In the genomic region with DNA sequence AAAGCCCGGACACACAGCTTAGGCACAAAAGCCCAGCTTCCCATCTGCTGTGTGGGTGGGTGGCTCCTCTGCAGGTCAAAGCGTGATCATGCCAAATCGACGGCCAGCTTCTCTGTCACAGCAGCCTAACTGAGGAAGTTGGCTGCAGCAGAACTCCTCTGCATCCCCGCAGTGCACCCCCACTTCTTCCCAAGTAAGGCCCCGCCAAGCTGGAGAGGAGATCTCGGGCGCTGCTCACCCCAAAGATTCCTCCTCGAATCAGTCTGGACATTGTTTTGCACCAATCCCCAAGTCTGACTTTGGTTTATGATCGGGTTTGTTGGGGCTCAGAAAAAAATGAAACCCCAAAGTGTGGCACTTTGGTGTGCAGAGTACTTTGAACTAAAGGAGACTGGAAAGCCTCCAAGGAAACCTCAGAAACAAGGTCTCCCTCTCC, we compare ENCODE assay signal across 13 cellular contexts. TPM values are rescaled to one million over a fixed set of nuclear protein-coding genes. Genes with fewer than 3 reads are reported as not detected.
A peak's percentile ranks its signal among the peaks of the same experiment; 100 is the strongest.
DNase-seq lines count a peak whose midpoint lies in the region; ATAC-seq and TF ChIP-seq lines count a peak whose summit lies in the region.
"Had no signal": no experiment of that assay in that cellular context is flagged by ENCODE, and none has a peak within 500 bp of the region (broad histone marks: within the 10 kb centered on the region; RNA-seq: fewer than 3 reads in every experiment).

No MANE protein-coding gene starts in this region.

- no peaks in the 10 kb centered on the region for H3K9me3 Mint-ChIP-seq in activated naive CD8-positive, alpha-beta T cell treated with anti-CD3 and anti-CD28 coated beads, Interleukin-2, amount 50 U/mL, for 24 hours
- no peaks in the 10 kb centered on the region for H3K9me3 Mint-ChIP-seq in stimulated activated memory B cell treated with anti-CD40 and anti-IgM and Interleukin-4, amounts not matched to agents 10 μg/mL and 1 μg/mL and 100 μg/mL, for 72 hours
- H3K9me3 Mint-ChIP-seq: endodermal cell, H9 had no signal

- H3K27ac Mint-ChIP-seq in activated naive CD8-positive, alpha-beta T cell treated with anti-CD3 and anti-CD28 coated beads, Interleukin-2, amount 50 U/mL, for 24 hours, result peak overlapping the region; percentile 49
- H3K27ac Mint-ChIP-seq in stimulated activated memory B cell treated with anti-CD40 and anti-IgM and Interleukin-4, amounts not matched to agents 10 μg/mL and 1 μg/mL and 100 μg/mL, for 72 hours, result peak overlapping the region; percentile 70
- H3K27ac Mint-ChIP-seq: endodermal cell had no signal

- peak; percentile 43 for DNase-seq in activated CD4-positive, alpha-beta T cell treated with anti-CD3 and anti-CD28 coated beads for 48 hours
- no peak for DNase-seq in activated CD4-positive, alpha-beta T cell treated with anti-CD3 and anti-CD28 coated beads for 1 hour
- DNase-seq in OCI-M1 (lab: John Stamatoyannopoulos, UW) (peak; percentile 46), vagina (ENCODE audit: extremely low spot score in 2 of 2) (no peak)
- peak; percentile 37 for DNase-seq in activated naive CD8-positive, alpha-beta T cell treated with anti-CD3 and anti-CD28 coated beads, Interleukin-2, amount 50 U/mL, for 24 hours
- DNase-seq: endodermal cell, H9, uterus had no signal

- H3K36me3 ChIP-seq in vagina, result no peaks in the 10 kb centered on the region
- H3K36me3 ChIP-seq: uterus had no signal

- no peak overlapping the region for H3K27ac ChIP-seq in vagina
- H3K27ac ChIP-seq: A549, uterus had no signal

- H3K27me3 Mint-ChIP-seq in activated naive CD8-positive, alpha-beta T cell treated with anti-CD3 and anti-CD28 coated beads, Interleukin-2, amount 50 U/mL, for 24 hours, result no peaks in the 10 kb centered on the region
- H3K27me3 Mint-ChIP-seq in stimulated activated memory B cell treated with anti-CD40 and anti-IgM and Interleukin-4, amounts not matched to agents 10 μg/mL and 1 μg/mL and 100 μg/mL, for 72 hours, result no peaks in the 10 kb centered on the region

- no peaks in the 10 kb centered on the region for H3K27me3 ChIP-seq in vagina
- H3K27me3 ChIP-seq: uterus had no signal

- peaks cover 37% of the 10 kb centered on the region for H3K36me3 Mint-ChIP-seq in activated naive CD8-positive, alpha-beta T cell treated with anti-CD3 and anti-CD28 coated beads, Interleukin-2, amount 50 U/mL, for 24 hours (ENCODE audit: low read depth)
- H3K36me3 Mint-ChIP-seq in stimulated activated memory B cell treated with anti-CD40 and anti-IgM and Interleukin-4, amounts not matched to agents 10 μg/mL and 1 μg/mL and 100 μg/mL, for 72 hours, result peaks cover 29% of the 10 kb centered on the region

- peak; percentile 6 for ATAC-seq in activated naive CD8-positive, alpha-beta T cell treated with anti-CD3 and anti-CD28 coated beads, Interleukin-2, amount 50 U/mL, for 24 hours
- ATAC-seq in stimulated activated memory B cell treated with anti-CD40 and anti-IgM and Interleukin-4, amounts not matched to agents 10 μg/mL and 1 μg/mL and 100 μg/mL, for 72 hours, result peak; percentile 65
- ATAC-seq in GM18870 (IDR thresholded peaks at IDR 0.05; ENCODE audit: unreplicated experiment) (no peak), GM21737 (IDR thresholded peaks at IDR 0.05; ENCODE audit: unreplicated experiment) (no peak)
- ATAC-seq: A549, SK-N-SH treated with all-trans-retinoic acid at 6 μM for 48 hours had no signal

- TF ChIP-seq CTCF in vagina (IDR thresholded peaks at IDR 0.05), result no peak

- no peak overlapping the region for H3K4me3 ChIP-seq in vagina
- H3K4me3 ChIP-seq: A549, uterus had no signal

- TF ChIP-seq POLR2A in vagina (IDR thresholded peaks at IDR 0.05), result no peak

- no peaks in the 10 kb centered on the region for H3K9me3 ChIP-seq in vagina
- H3K9me3 ChIP-seq: A549, uterus had no signal

- no peak overlapping the region for H3K4me3 Mint-ChIP-seq in activated naive CD8-positive, alpha-beta T cell treated with anti-CD3 and anti-CD28 coated beads, Interleukin-2, amount 50 U/mL, for 24 hours
- H3K4me3 Mint-ChIP-seq in stimulated activated memory B cell treated with anti-CD40 and anti-IgM and Interleukin-4, amounts not matched to agents 10 μg/mL and 1 μg/mL and 100 μg/mL, for 72 hours, result no peak overlapping the region
- H3K4me3 Mint-ChIP-seq: endodermal cell, H9 had no signal

- intact Hi-C loops in vagina (cut with DNase I), result no loop called here

- H3K4me1 Mint-ChIP-seq in activated naive CD8-positive, alpha-beta T cell treated with anti-CD3 and anti-CD28 coated beads, Interleukin-2, amount 50 U/mL, for 24 hours, result peaks cover 34% of the 10 kb centered on the region
- peaks cover 34% of the 10 kb centered on the region for H3K4me1 Mint-ChIP-seq in stimulated activated memory B cell treated with anti-CD40 and anti-IgM and Interleukin-4, amounts not matched to agents 10 μg/mL and 1 μg/mL and 100 μg/mL, for 72 hours

- no peaks in the 10 kb centered on the region for H3K4me1 ChIP-seq in vagina
- H3K4me1 ChIP-seq: uterus had no signal

RNA-seq across cellular contexts. Expression of gene CPB2, which starts 19.7 kb away (rescaled TPM):
- total RNA-seq in vagina, result not detected
- total RNA-seq: endodermal cell, H9 had no signal

RNA-seq across cellular contexts. Expression of gene LCP1, which starts 57.4 kb away (rescaled TPM):
- 30.9 TPM for total RNA-seq in vagina

Comparison
In these comparisons a context has a peak if more than half of its experiments do, and no peak if none do; other contexts are left out.
1. DNase-seq: peak in activated CD4-positive, alpha-beta T cell treated with anti-CD3 and anti-CD28 coated beads for 48 hours (single experiment), OCI-M1 (single experiment) and activated naive CD8-positive, alpha-beta T cell treated with anti-CD3 and anti-CD28 coated beads, Interleukin-2, amount 50 U/mL, for 24 hours (single experiment); none in activated CD4-positive, alpha-beta T cell treated with anti-CD3 and anti-CD28 coated beads for 1 hour (single experiment) and vagina (0 of 2).
2. ATAC-seq: peak in activated naive CD8-positive, alpha-beta T cell treated with anti-CD3 and anti-CD28 coated beads, Interleukin-2, amount 50 U/mL, for 24 hours (single experiment) and stimulated activated memory B cell treated with anti-CD40 and anti-IgM and Interleukin-4, amounts not matched to agents 10 μg/mL and 1 μg/mL and 100 μg/mL, for 72 hours (single experiment); none in GM18870 (single experiment) and GM21737 (single experiment).